Comparison of ENCODE assay signal across 9 cellular contexts in genomic region chr19:1847348-1847683, GRCh38. TPM values are rescaled to one million over a fixed set of nuclear protein-coding genes. Genes with fewer than 3 reads are reported as not detected.
DNase-seq lines count a peak whose midpoint lies in the region; ATAC-seq and TF ChIP-seq lines count a peak whose summit lies in the region.
"Had no signal": no experiment of that assay in that cellular context is flagged by ENCODE, and none has a peak within 500 bp of the region (broad histone marks: within the 10 kb centered on the region; RNA-seq: fewer than 3 reads in every experiment).

No MANE protein-coding gene starts in this region.

- H2BK12ac ChIP-seq in neuronal stem cell (ENCODE audit: low read length), result no peak overlapping the region

- H3K9me3 ChIP-seq in NT2/D1 (ENCODE audit: insufficient read depth, low read length) (no peaks in the 10 kb centered on the region), endodermal cell (ENCODE audit: control insufficient read depth, low read length) (no peaks in the 10 kb centered on the region), neuronal stem cell (replicated peaks in 1 of 2; ENCODE audit: control insufficient read depth in 2 of 2, insufficient read depth in 1 of 2, low read depth in 1 of 2, low read length in 2 of 2) (no peaks in the 10 kb centered on the region)

- H3K27me3 Mint-ChIP-seq in CD14-positive monocyte (ENCODE audit: low read depth in 3 of 3) (peaks cover 2 to 5% (median 4%) of the 10 kb centered on the region in 3 donors), endodermal cell (ENCODE audit: insufficient read depth) (no peaks in the 10 kb centered on the region)

- H3K27me3 ChIP-seq in NT2/D1 (ENCODE audit: insufficient read depth, insufficient read length) (no peaks in the 10 kb centered on the region), endodermal cell (ENCODE audit: control insufficient read depth, insufficient read depth, low read length, poor library complexity, severe bottlenecking) (no peaks in the 10 kb centered on the region), neuronal stem cell (ENCODE audit: control insufficient read depth in 3 of 3, insufficient read depth in 3 of 3, low read depth in 1 of 3, low read length in 3 of 3) (no peaks in the 10 kb centered on the region)

- intact Hi-C loops in CD14-positive monocyte (cut with micrococcal nuclease), result no loop called here

- H3K9me3 Mint-ChIP-seq in CD14-positive monocyte (no peaks in the 10 kb centered on the region), endodermal cell (no peaks in the 10 kb centered on the region)

- no peak for ATAC-seq in GM21526 (IDR thresholded peaks at IDR 0.05; ENCODE audit: low FRiP score, unreplicated experiment)

- H3K27ac Mint-ChIP-seq in CD14-positive monocyte (peak overlapping the region; percentile 90 to 96 (median 92)), endodermal cell (peak overlapping the region; percentile 96)

- TF ChIP-seq CTCF in CD14-positive monocyte (IDR thresholded peaks at IDR 0.05) (no peak), endodermal cell (conservative IDR thresholded peaks at IDR 0.05) (no peak)

- H2AK5ac ChIP-seq in neuronal stem cell (ENCODE audit: low read depth, low read length), result no peak overlapping the region

- no peak overlapping the region for H2BK15ac ChIP-seq in neuronal stem cell (ENCODE audit: low read length)

- no peak overlapping the region for H2BK5ac ChIP-seq in neuronal stem cell (ENCODE audit: low read length)

- no peak overlapping the region for H3K14ac ChIP-seq in neuronal stem cell (ENCODE audit: low read length)

- H3K23ac ChIP-seq in neuronal stem cell (ENCODE audit: low read depth, low read length, poor library complexity), result no peak overlapping the region

- no peak overlapping the region for H2BK120ac ChIP-seq in neuronal stem cell (ENCODE audit: low read depth, low read length)

- H3K4me1 Mint-ChIP-seq in CD14-positive monocyte, result peaks cover 40% of the 10 kb centered on the region
- peaks cover 10% of the 10 kb centered on the region for H3K4me1 Mint-ChIP-seq in endodermal cell

- 22 to 25% methylated on average over 10 to 12 of the region's 12 CpGs for WGBS in endodermal cell (ENCODE audit: insufficient coverage in 1 of 2, insufficient read length in 1 of 2), 2 experiments
- no CpG with 5 or more reads among the region's 12 CpGs for WGBS in neuronal stem cell (ENCODE audit: extremely low coverage in 2 of 2, insufficient read length in 2 of 2, insufficient replicate concordance in 1 of 2), 2 donors

- peak overlapping the region; percentile 98 for H3K4me2 ChIP-seq in neuronal stem cell (ENCODE audit: insufficient read depth, low read length, poor library complexity, severe bottlenecking)

- no peak overlapping the region for H4K8ac ChIP-seq in neuronal stem cell (ENCODE audit: low read depth, low read length)

- H3K36me3 ChIP-seq in NT2/D1 (ENCODE audit: insufficient read depth, insufficient read length, low read length) (peaks cover 48% of the 10 kb centered on the region), endodermal cell (ENCODE audit: control insufficient read depth, insufficient read depth, low read length) (peaks cover 3% of the 10 kb centered on the region), neuronal stem cell (replicated peaks in 1 of 2; ENCODE audit: control insufficient read depth in 2 of 2, insufficient read depth in 2 of 2, low read length in 2 of 2) (peaks cover 5 to 22% of the 10 kb centered on the region in 2 donors)

- no peak overlapping the region for H4K91ac ChIP-seq in neuronal stem cell (ENCODE audit: low read depth, low read length, poor library complexity)

- H3K27ac ChIP-seq in endodermal cell (ENCODE audit: low read depth, low read length), result no peak overlapping the region
- no peak overlapping the region for H3K27ac ChIP-seq in neuronal stem cell (replicated peaks; ENCODE audit: low read length)

- H3K9ac ChIP-seq in NT2/D1 (ENCODE audit: insufficient read length, low read depth) (peak overlapping the region; percentile 98), endodermal cell (ENCODE audit: extremely low read depth, low read length, poor library complexity, severe bottlenecking) (peak overlapping the region; percentile 98), neuronal stem cell (ENCODE audit: low read depth, low read length, poor library complexity) (peak overlapping the region; percentile 70)

- H2AFZ ChIP-seq in neuronal stem cell (ENCODE audit: low read length), result no peak overlapping the region

- H3K4me1 ChIP-seq in NT2/D1 (ENCODE audit: insufficient read depth, insufficient read length) (peaks cover 21% of the 10 kb centered on the region), endodermal cell (ENCODE audit: control insufficient read depth, insufficient read depth, low read length) (peaks cover 3% of the 10 kb centered on the region), neuronal stem cell (ENCODE audit: control insufficient read depth in 2 of 2, insufficient read depth in 1 of 2, low read depth in 1 of 2, low read length in 2 of 2) (peaks cover 4 to 17% of the 10 kb centered on the region in 2 donors)

- H3K36me3 Mint-ChIP-seq in CD14-positive monocyte (peaks cover 9 to 46% of the 10 kb centered on the region in 2 donors), endodermal cell (ENCODE audit: low read depth) (peaks cover 5% of the 10 kb centered on the region)

- H3K4me3 Mint-ChIP-seq in CD14-positive monocyte, result peak overlapping the region; percentile 85 to 91
- H3K4me3 Mint-ChIP-seq in endodermal cell, result peak overlapping the region; percentile 83

- no peak overlapping the region for H3K4ac ChIP-seq in neuronal stem cell (ENCODE audit: low read length)

- H3K79me1 ChIP-seq in neuronal stem cell (ENCODE audit: low read depth, low read length), result peaks cover 33% of the 10 kb centered on the region

- H3K18ac ChIP-seq in neuronal stem cell (ENCODE audit: low read length), result no peak overlapping the region

- peak overlapping the region; percentile 98 for H3K4me3 ChIP-seq in NT2/D1 (ENCODE audit: insufficient read length, low read depth)
- peak overlapping the region; percentile 89 for H3K4me3 ChIP-seq in endodermal cell (ENCODE audit: low read length)
- H3K4me3 ChIP-seq in neuronal stem cell (ENCODE audit: low read length in 2 of 2), result peak overlapping the region; percentile 97 to 99

- DNase-seq in CD14-positive monocyte (ENCODE audit: low spot score), result no peak
- no peak for DNase-seq in NT2/D1 (ENCODE audit: low read depth, low spot score)
- no peak for DNase-seq in endodermal cell
- no peak for DNase-seq in neuronal stem cell (ENCODE audit: low spot score)
- DNase-seq in SHP77 treated with DMSO at 0.1 percent for 48 hours (lab: John Stamatoyannopoulos, UW), result no peak
- no peak for DNase-seq in MV-4-11 (lab: John Stamatoyannopoulos, UW)
- no peak for DNase-seq in NCI-H226
- DNase-seq: SHP77 had no signal

RNA-seq across cellular contexts. Expression of gene REXO1, which starts 1.0 kb away (rescaled TPM):
- 1 to 10 TPM; 2.8 to 3.0 TPM for polyA plus RNA-seq in CD14-positive monocyte
- total RNA-seq in endodermal cell, result 10 to 100 TPM; 51.6 to 56.4 TPM
- 26.5 TPM for polyA plus RNA-seq in endodermal cell (2013, experiment 1 of 2)
- 26.7 TPM for polyA plus RNA-seq in endodermal cell (2013, experiment 2 of 2)
- 15.0 TPM for polyA plus RNA-seq in neuronal stem cell (2013, experiment 1 of 2)
- polyA plus RNA-seq in neuronal stem cell (2013, experiment 2 of 2), result 16.5 TPM

RNA-seq across cellular contexts. Expression of gene KLF16, which starts 16.1 kb away (rescaled TPM):
- polyA plus RNA-seq in CD14-positive monocyte, result under 1 TPM; 0.51 to 0.67 TPM
- total RNA-seq in endodermal cell, result 10 to 100 TPM; 39.0 to 42.9 TPM
- polyA plus RNA-seq in endodermal cell (2013, experiment 1 of 2), result 19.2 TPM
- polyA plus RNA-seq in endodermal cell (2013, experiment 2 of 2), result 17.1 TPM
- 12.8 TPM for polyA plus RNA-seq in neuronal stem cell (2013, experiment 1 of 2)
- 12.5 TPM for polyA plus RNA-seq in neuronal stem cell (2013, experiment 2 of 2)

RNA-seq across cellular contexts. Expression of gene ATP8B3, which starts 35.2 kb away (rescaled TPM):
- polyA plus RNA-seq in CD14-positive monocyte, result 1 to 10 TPM; 1.6 to 1.8 TPM
- 1 to 10 TPM; 2.3 to 3.4 TPM for total RNA-seq in endodermal cell
- 3.7 TPM for polyA plus RNA-seq in endodermal cell (2013, experiment 1 of 2)
- polyA plus RNA-seq in endodermal cell (2013, experiment 2 of 2), result 3.3 TPM
- polyA plus RNA-seq in neuronal stem cell (2013, experiment 1 of 2), result 0.79 TPM
- 0.80 TPM for polyA plus RNA-seq in neuronal stem cell (2013, experiment 2 of 2)

RNA-seq across cellular contexts. Expression of gene ABHD17A, which starts 38.0 kb away (rescaled TPM):
- 10 to 100 TPM; 69.8 to 79.0 TPM for polyA plus RNA-seq in CD14-positive monocyte
- 10 to 100 TPM; 50.6 to 52.9 TPM for total RNA-seq in endodermal cell
- polyA plus RNA-seq in endodermal cell (2013, experiment 1 of 2), result 45.1 TPM
- 45.7 TPM for polyA plus RNA-seq in endodermal cell (2013, experiment 2 of 2)
- polyA plus RNA-seq in neuronal stem cell (2013, experiment 1 of 2), result 44.4 TPM
- 44.1 TPM for polyA plus RNA-seq in neuronal stem cell (2013, experiment 2 of 2)

RNA-seq across cellular contexts. Expression of gene ADAT3, which starts 57.9 kb away (rescaled TPM):
- 1 to 10 TPM; 2.7 to 3.2 TPM for polyA plus RNA-seq in CD14-positive monocyte
- total RNA-seq in endodermal cell, result 10 to 100 TPM in 1 of 2 donors, 1 to 10 TPM in 1; 9.9 to 13.8 TPM
- 4.5 TPM for polyA plus RNA-seq in endodermal cell (2013, experiment 1 of 2)
- polyA plus RNA-seq in endodermal cell (2013, experiment 2 of 2), result 3.1 TPM
- polyA plus RNA-seq in neuronal stem cell (2013, experiment 1 of 2), result 4.4 TPM
- 3.8 TPM for polyA plus RNA-seq in neuronal stem cell (2013, experiment 2 of 2)
